ENCODE assay signal across 21 cellular contexts in genomic region chr2:9519250-9519649, GRCh38. TPM values are rescaled to one million over a fixed set of nuclear protein-coding genes. Genes with fewer than 3 reads are reported as not detected.
DNase-seq lines count a peak whose midpoint lies in the region; ATAC-seq and TF ChIP-seq lines count a peak whose summit lies in the region.
"Had no signal": no experiment of that assay in that cellular context is flagged by ENCODE, and none has a peak within 500 bp of the region (broad histone marks: within the 10 kb centered on the region; RNA-seq: fewer than 3 reads in every experiment).

No MANE protein-coding gene starts in this region.

- peaks cover 0 to 1% (median 0%) of the 10 kb centered on the region in 3 donors for H3K27me3 Mint-ChIP-seq in CD14-positive monocyte (ENCODE audit: low read depth in 3 of 3)
- no peaks in the 10 kb centered on the region for H3K27me3 Mint-ChIP-seq in CD4-positive, alpha-beta memory T cell

- H3K27me3 ChIP-seq in mesenchymal stem cell (ENCODE audit: control insufficient read depth in 1 of 2, insufficient read depth in 1 of 2, low read length in 2 of 2) (no peaks in the 10 kb centered on the region), upper lobe of right lung (no peaks in the 10 kb centered on the region), MG63 (no peaks in the 10 kb centered on the region)
- no peaks in the 10 kb centered on the region for H3K27me3 ChIP-seq in CD4-positive, alpha-beta memory T cell (ENCODE audit: insufficient read depth, low read length)
- H3K27me3 ChIP-seq: ascending aorta, esophagus squamous epithelium, neural progenitor cell, upper lobe of left lung had no signal

- H3K4me2 ChIP-seq in mesenchymal stem cell (ENCODE audit: low read length, poor library complexity, severe bottlenecking): no peak overlapping the region
- H3K4me2 ChIP-seq: neural progenitor cell had no signal

- H3K14ac ChIP-seq in mesenchymal stem cell (ENCODE audit: low read length in 2 of 2): no peak overlapping the region

- no peak overlapping the region for H4K91ac ChIP-seq in mesenchymal stem cell (ENCODE audit: low read length)

- CTCF ChIA-PET in CD4-positive, alpha-beta memory T cell (lab: Charles Lee; ENCODE audit: partially characterized antibody): interaction anchor here (1.1 kb wide), 1 partner anchor 46 kb away, joined by 3 read pairs; no protein-coding TSS in a partner anchor

- H3K4me1 Mint-ChIP-seq in CD14-positive monocyte: no peaks in the 10 kb centered on the region
- H3K4me1 Mint-ChIP-seq in CD4-positive, alpha-beta memory T cell: peaks cover 0 to 1% (median 0%) of the 10 kb centered on the region in 4 donors

- no peak for DNase-seq in CD14-positive monocyte (ENCODE audit: low spot score)
- peak; percentile 32 for DNase-seq in HT1080 (ENCODE audit: low read depth)
- peak; percentile 12 for DNase-seq in astrocyte of the spinal cord (ENCODE audit: low read depth, low spot score)
- peak; percentile 30 for DNase-seq in mesenchymal stem cell
- DNase-seq in upper lobe of right lung: no peak
- no peak for DNase-seq in CD4-positive, alpha-beta memory T cell
- DNase-seq in MG63: no peak
- DNase-seq: activated CD4-positive, alpha-beta T cell treated with anti-CD3 and anti-CD28 coated beads, Interleukin-2, amount 50 U/mL, for 1 hour; Caco-2; effector CD8-positive, alpha-beta T cell; esophagus squamous epithelium; H7; NCI-H1417 treated with DMSO at 0.1 percent for 48 hours; SHP77; stimulated activated CD4-positive, alpha-beta T cell treated with anti-CD3 and anti-CD28 coated beads, Interleukin-4, amount 100 ng/mL, for 1 hour; upper lobe of left lung had no signal

- H3K36me3 ChIP-seq in mesenchymal stem cell (ENCODE audit: control insufficient read depth in 1 of 2, insufficient read depth in 2 of 2, low read depth in 1 of 2, low read length in 2 of 2): peaks cover 21 to 92% of the 10 kb centered on the region in 2 experiments
- H3K36me3 ChIP-seq in upper lobe of right lung: peaks cover 92% of the 10 kb centered on the region
- peaks cover 32% of the 10 kb centered on the region for H3K36me3 ChIP-seq in CD4-positive, alpha-beta memory T cell (ENCODE audit: insufficient read depth, low read length)
- H3K36me3 ChIP-seq in MG63: peaks cover 71% of the 10 kb centered on the region

- H3K36me3 Mint-ChIP-seq in CD14-positive monocyte: peaks cover 63 to 81% of the 10 kb centered on the region in 2 donors
- H3K36me3 Mint-ChIP-seq in CD4-positive, alpha-beta memory T cell: peaks cover 59 to 60% of the 10 kb centered on the region in 2 donors

- H2BK12ac ChIP-seq in mesenchymal stem cell (ENCODE audit: low read length in 2 of 2): no peak overlapping the region

- H3K9ac ChIP-seq in mesenchymal stem cell (ENCODE audit: low read length): no peak overlapping the region
- H3K9ac ChIP-seq: neural progenitor cell had no signal

- no peaks in the 10 kb centered on the region for H3K4me1 ChIP-seq in mesenchymal stem cell (ENCODE audit: control insufficient read depth, insufficient read depth, low read depth, low read length)
- H3K4me1 ChIP-seq in upper lobe of right lung: no peaks in the 10 kb centered on the region
- H3K4me1 ChIP-seq in CD4-positive, alpha-beta memory T cell (ENCODE audit: insufficient read depth, low read length): no peaks in the 10 kb centered on the region
- H3K4me1 ChIP-seq: ascending aorta, Caco-2, esophagus squamous epithelium, neural progenitor cell, upper lobe of left lung had no signal

- H3K4me3 ChIP-seq in astrocyte of the spinal cord (ENCODE audit: low read depth, low read length) (no peak overlapping the region), mesenchymal stem cell (ENCODE audit: insufficient read depth in 1 of 2, low read depth in 1 of 2, low read length in 2 of 2) (no peak overlapping the region), upper lobe of right lung (no peak overlapping the region), MG63 (no peak overlapping the region)
- H3K4me3 ChIP-seq in CD4-positive, alpha-beta memory T cell (ENCODE audit: low read length in 2 of 2): no peak overlapping the region
- H3K4me3 ChIP-seq: ascending aorta, esophagus squamous epithelium, neural progenitor cell, upper lobe of left lung had no signal

- no peak overlapping the region for H2AK5ac ChIP-seq in mesenchymal stem cell (ENCODE audit: low read length, severe bottlenecking)

- H3K27ac ChIP-seq in mesenchymal stem cell (ENCODE audit: low read length, poor library complexity, severe bottlenecking): no peak overlapping the region
- H3K27ac ChIP-seq in upper lobe of right lung: no peak overlapping the region
- no peak overlapping the region for H3K27ac ChIP-seq in CD4-positive, alpha-beta memory T cell (ENCODE audit: low read depth, low read length)
- H3K27ac ChIP-seq: ascending aorta, esophagus squamous epithelium, neural progenitor cell, upper lobe of left lung had no signal

- H3K9me3 ChIP-seq in mesenchymal stem cell (ENCODE audit: control insufficient read depth, low read length) (no peaks in the 10 kb centered on the region), upper lobe of right lung (no peaks in the 10 kb centered on the region), MG63 (no peaks in the 10 kb centered on the region)
- no peaks in the 10 kb centered on the region for H3K9me3 ChIP-seq in CD4-positive, alpha-beta memory T cell (ENCODE audit: control insufficient read depth in 1 of 2, low read length in 2 of 2)
- H3K9me3 ChIP-seq: ascending aorta, Caco-2, esophagus squamous epithelium, upper lobe of left lung had no signal

- 86% methylated on average over 2 of the region's 2 CpGs for WGBS in mesenchymal stem cell

- peak overlapping the region in 1 of 2 donors; percentile 31 for H3K4me3 Mint-ChIP-seq in CD14-positive monocyte
- no peak overlapping the region for H3K4me3 Mint-ChIP-seq in CD4-positive, alpha-beta memory T cell
- H3K4me3 Mint-ChIP-seq: neural progenitor cell had no signal

- intact Hi-C loops in CD14-positive monocyte (cut with micrococcal nuclease) (loop anchor here in 1 of 2 donors (10.0 kb wide), 1 partner anchor 46 kb away; no protein-coding TSS in a partner anchor), upper lobe of right lung (cut with DNase I) (no loop called here)
- intact Hi-C loops in CD4-positive, alpha-beta memory T cell (cut with micrococcal nuclease): no loop called here

- peaks cover 27% of the 10 kb centered on the region for H3K79me1 ChIP-seq in mesenchymal stem cell (replicated peaks; ENCODE audit: low read length, poor library complexity, severe bottlenecking)

- ATAC-seq in HG02973 (IDR thresholded peaks at IDR 0.05; ENCODE audit: unreplicated experiment) (no peak), upper lobe of right lung (no peak)
- ATAC-seq: HepG2, left lobe of liver had no signal

- H4K8ac ChIP-seq in mesenchymal stem cell (ENCODE audit: low read length): no peak overlapping the region

- no peak overlapping the region for H2BK15ac ChIP-seq in mesenchymal stem cell (ENCODE audit: low read depth, poor library complexity, severe bottlenecking)

- no peak overlapping the region for H3K23ac ChIP-seq in mesenchymal stem cell (ENCODE audit: low read length in 2 of 2)

- no peak overlapping the region for H3K4ac ChIP-seq in mesenchymal stem cell (ENCODE audit: low read depth in 1 of 2, low read length in 2 of 2)

- peak overlapping the region in 4 of 7 donors; percentile 48 to 76 (median 68) for H3K27ac Mint-ChIP-seq in CD14-positive monocyte
- H3K27ac Mint-ChIP-seq in CD4-positive, alpha-beta memory T cell: peak overlapping the region in 2 of 7 donors; percentile 36 to 76
- H3K27ac Mint-ChIP-seq: neural progenitor cell had no signal

- TF ChIP-seq CTCF in CD14-positive monocyte (IDR thresholded peaks at IDR 0.05) (no peak), astrocyte of the spinal cord (IDR thresholded peaks at IDR 0.05; ENCODE audit: low read depth, low read length) (no peak), upper lobe of right lung (IDR thresholded peaks at IDR 0.05) (no peak)

- H2BK120ac ChIP-seq in mesenchymal stem cell (ENCODE audit: low read depth, low read length): no peak overlapping the region

- H3K9me3 Mint-ChIP-seq in CD14-positive monocyte: peaks cover 0 to 6% (median 0%) of the 10 kb centered on the region in 7 donors
- peaks cover 0 to 2% (median 0%) of the 10 kb centered on the region in 8 donors for H3K9me3 Mint-ChIP-seq in CD4-positive, alpha-beta memory T cell
- H3K9me3 Mint-ChIP-seq: neural progenitor cell had no signal

- no peak overlapping the region for H3K18ac ChIP-seq in mesenchymal stem cell (ENCODE audit: low read depth in 1 of 2, low read length in 2 of 2)

- in situ Hi-C loops in astrocyte of the spinal cord (cut with HindIII; ENCODE audit: low sequenced_read_pairs): no loop called here

- no peak overlapping the region for H2BK5ac ChIP-seq in mesenchymal stem cell (ENCODE audit: low read depth, low read length, poor library complexity, severe bottlenecking)

- H2AFZ ChIP-seq in mesenchymal stem cell (ENCODE audit: low read depth, low read length): no peak overlapping the region
- H2AFZ ChIP-seq: neural progenitor cell had no signal

- POLR2A ChIA-PET in CD4-positive, alpha-beta memory T cell (lab: Charles Lee; ENCODE audit: partially characterized antibody): no interaction called here

RNA-seq across cellular contexts. Expression of gene ADAM17, which starts 36.4 kb away (rescaled TPM):
- 10 to 100 TPM; 30.2 to 34.8 TPM for polyA plus RNA-seq in CD14-positive monocyte
- total RNA-seq in HT1080 (2014; rRNA removed; shearing (Covaris generic)): 33.0 and 38.3 TPM in 2 replicates
- 35.1 and 43.0 TPM in 2 replicates for polyA plus RNA-seq in HT1080 (2015; cell fraction: cytosol; rRNA removed)
- polyA plus RNA-seq in HT1080 (2015; cell fraction: nucleus; rRNA removed): 80.4 and 80.8 TPM in 2 replicates
- polyA plus RNA-seq in mesenchymal stem cell (2013, experiment 1 of 2): 29.8 TPM
- 29.7 TPM for polyA plus RNA-seq in mesenchymal stem cell (2013, experiment 2 of 2)
- total RNA-seq in upper lobe of right lung: 57.7 TPM
- total RNA-seq in CD4-positive, alpha-beta memory T cell: 10 to 100 TPM; 32.7 to 35.6 TPM
- 10 to 100 TPM in 1 of 2 donors, 1 to 10 TPM in 1; 8.1 to 13.7 TPM for polyA plus RNA-seq in CD4-positive, alpha-beta memory T cell
- total RNA-seq in MG63 (2014; rRNA removed; shearing (Covaris generic); ENCODE audit: low replicate concordance): 9.0 and 9.9 TPM in 2 replicates

RNA-seq across cellular contexts. Expression of gene IAH1, which starts 44.9 kb away (rescaled TPM):
- polyA plus RNA-seq in CD14-positive monocyte: 10 to 100 TPM; 84.0 to 98.2 TPM
- total RNA-seq in HT1080 (2014; rRNA removed; shearing (Covaris generic)): 11.3 and 11.4 TPM in 2 replicates
- 31.6 and 34.2 TPM in 2 replicates for polyA plus RNA-seq in HT1080 (2015; cell fraction: cytosol; rRNA removed)
- 8.8 and 13.1 TPM in 2 replicates for polyA plus RNA-seq in HT1080 (2015; cell fraction: nucleus; rRNA removed)
- polyA plus RNA-seq in mesenchymal stem cell (2013, experiment 1 of 2): not detected
- polyA plus RNA-seq in mesenchymal stem cell (2013, experiment 2 of 2): not detected
- total RNA-seq in upper lobe of right lung: 39.0 TPM
- total RNA-seq in CD4-positive, alpha-beta memory T cell: 10 to 100 TPM; 52.5 to 58.1 TPM
- 10 to 100 TPM; 85.8 to 98.4 TPM for polyA plus RNA-seq in CD4-positive, alpha-beta memory T cell
- 23.2 and 31.0 TPM in 2 replicates for total RNA-seq in MG63 (2014; rRNA removed; shearing (Covaris generic); ENCODE audit: low replicate concordance)

Comparison
In these comparisons a context has a peak if more than half of its experiments do, and no peak if none do; other contexts are left out.
1. DNase-seq: peak in HT1080 (single experiment), astrocyte of the spinal cord (single experiment) and mesenchymal stem cell (single experiment); none in CD14-positive monocyte (single experiment), upper lobe of right lung (single experiment), CD4-positive, alpha-beta memory T cell (0 of 5) and MG63 (single experiment).